8 cellular contexts compared by ENCODE assay signal in the genomic region with DNA sequence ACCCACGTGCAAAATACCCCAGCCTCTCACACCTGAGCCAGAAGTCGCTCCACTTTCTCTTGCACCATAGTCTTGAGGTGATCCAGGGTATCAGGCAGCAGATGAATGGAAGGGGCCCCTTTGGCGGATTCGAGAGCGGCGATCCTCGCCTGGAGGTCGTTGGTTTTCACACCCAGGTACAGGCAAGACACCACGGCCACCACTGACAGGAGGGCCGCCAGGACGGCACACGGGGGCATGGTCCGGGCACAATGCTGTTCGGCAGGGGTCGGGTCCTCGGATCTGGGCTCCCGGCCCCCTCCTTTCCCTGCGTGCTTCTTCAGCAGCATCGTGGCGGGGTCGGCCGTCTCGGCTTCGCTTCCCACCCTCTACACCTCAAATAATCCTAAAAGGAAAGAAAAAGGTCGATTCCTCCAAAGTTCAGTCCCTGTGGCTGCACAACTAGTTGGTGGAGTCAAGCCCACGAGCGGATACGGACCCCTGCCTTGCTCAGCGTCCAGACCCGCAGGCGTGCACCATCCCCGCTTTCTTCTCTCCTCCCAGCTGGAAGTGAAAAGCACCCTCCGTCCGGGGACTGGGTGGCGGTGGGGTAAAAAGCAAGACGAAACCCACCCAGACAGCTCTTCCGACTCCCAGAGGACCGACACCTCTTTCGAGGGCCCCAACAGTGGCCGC. TPM values are rescaled to one million over a fixed set of nuclear protein-coding genes. Genes with fewer than 3 reads are reported as not detected.
A peak's percentile ranks its signal among the peaks of the same experiment; 100 is the strongest.
DNase-seq lines count a peak whose midpoint lies in the region; ATAC-seq and TF ChIP-seq lines count a peak whose summit lies in the region.

No MANE protein-coding gene starts in this region.

- H3K36me3 Mint-ChIP-seq in MCF 10A (ENCODE audit: insufficient read depth, unreplicated experiment): no peaks in the 10 kb centered on the region

- H3K4me3 Mint-ChIP-seq in MCF 10A (ENCODE audit: unreplicated experiment): no peak overlapping the region

- H2BK12ac ChIP-seq in mesenchymal stem cell (ENCODE audit: low read length in 2 of 2): peak overlapping the region; percentile 45 to 79

- 10% methylated on average over 37 of the region's 40 CpGs for WGBS in mesenchymal stem cell

- POLR2A ChIA-PET in MCF 10A (lab: Yijun Ruan, JAX): no interaction called here

- H3K27me3 Mint-ChIP-seq in MCF 10A (ENCODE audit: insufficient read depth, unreplicated experiment): peaks cover 22% of the 10 kb centered on the region

- peak overlapping the region; percentile 30 for H2AFZ ChIP-seq in mesenchymal stem cell (ENCODE audit: low read depth, low read length)

- H2AK5ac ChIP-seq in mesenchymal stem cell (ENCODE audit: low read length, severe bottlenecking): no peak overlapping the region

- H3K9me3 Mint-ChIP-seq in MCF 10A (ENCODE audit: unreplicated experiment): no peaks in the 10 kb centered on the region

- peaks cover 0 to 5% of the 10 kb centered on the region in 2 donors for H3K4me1 ChIP-seq in breast epithelium
- H3K4me1 ChIP-seq in colonic mucosa: peaks cover 11% of the 10 kb centered on the region
- peaks cover 12% of the 10 kb centered on the region for H3K4me1 ChIP-seq in mesenchymal stem cell (ENCODE audit: control insufficient read depth, insufficient read depth, low read depth, low read length)
- H3K4me1 ChIP-seq in upper lobe of right lung: peaks cover 14% of the 10 kb centered on the region

- H2BK5ac ChIP-seq in mesenchymal stem cell (ENCODE audit: low read depth, low read length, poor library complexity, severe bottlenecking): no peak overlapping the region

- peak overlapping the region; percentile 22 to 73 for H3K4ac ChIP-seq in mesenchymal stem cell (ENCODE audit: low read depth in 1 of 2, low read length in 2 of 2)

- no peaks in the 10 kb centered on the region for H3K9me3 ChIP-seq in breast epithelium
- no peaks in the 10 kb centered on the region for H3K9me3 ChIP-seq in colonic mucosa
- H3K9me3 ChIP-seq in mesenchymal stem cell (ENCODE audit: control insufficient read depth, low read length): no peaks in the 10 kb centered on the region
- no peaks in the 10 kb centered on the region for H3K9me3 ChIP-seq in upper lobe of right lung

- no peak overlapping the region for H4K91ac ChIP-seq in mesenchymal stem cell (ENCODE audit: low read length)

- H3K14ac ChIP-seq in mesenchymal stem cell (ENCODE audit: low read length in 2 of 2): peak overlapping the region in 1 of 2 experiments; percentile 50

- no peak overlapping the region for H3K23ac ChIP-seq in mesenchymal stem cell (ENCODE audit: low read length in 2 of 2)

- TF ChIP-seq CTCF in breast epithelium (IDR thresholded peaks at IDR 0.05) (no peak), MCF 10A (IDR thresholded peaks at IDR 0.05; ENCODE audit: unreplicated experiment) (no peak), colonic mucosa (IDR thresholded peaks at IDR 0.05) (no peak), upper lobe of right lung (IDR thresholded peaks at IDR 0.05) (no peak)

- peak overlapping the region in 1 of 2 donors; percentile 47 for H3K9ac ChIP-seq in colonic mucosa (ENCODE audit: low read depth in 2 of 2, low read length in 2 of 2)
- H3K9ac ChIP-seq in mesenchymal stem cell (ENCODE audit: low read length): peak overlapping the region; percentile 35

- no TSS peak for BruUV-seq in MCF 10A (replicated peaks; lab: Mats Ljungman, UMichigan)

- H3K4me3 ChIP-seq in breast epithelium (peak overlapping the region; percentile 51 to 75 (median 61)), colonic mucosa (peak overlapping the region; percentile 37), mesenchymal stem cell (ENCODE audit: insufficient read depth in 1 of 2, low read depth in 1 of 2, low read length in 2 of 2) (peak overlapping the region; percentile 56 to 80), upper lobe of right lung (peak overlapping the region; percentile 58)

- peak overlapping the region; percentile 61 to 83 for H3K18ac ChIP-seq in mesenchymal stem cell (ENCODE audit: low read depth in 1 of 2, low read length in 2 of 2)

- H2BK120ac ChIP-seq in mesenchymal stem cell (ENCODE audit: low read depth, low read length): peak overlapping the region; percentile 15

- no peak overlapping the region for H2BK15ac ChIP-seq in mesenchymal stem cell (ENCODE audit: low read depth, poor library complexity, severe bottlenecking)

- intact Hi-C loops in breast epithelium (cut with DNase I; ENCODE audit: low total_unique reads): no loop called here
- intact Hi-C loops in MCF 10A (cut with micrococcal nuclease): no loop called here
- intact Hi-C loops in colonic mucosa (cut with DNase I): loop anchor here (10.0 kb wide), 1 partner anchor 467 kb away; no protein-coding TSS in a partner anchor
- intact Hi-C loops in upper lobe of right lung (cut with DNase I): no loop called here

- H4K8ac ChIP-seq in mesenchymal stem cell (ENCODE audit: low read length): peak overlapping the region; percentile 69

- H3K27ac ChIP-seq in breast epithelium (no peak overlapping the region), colonic mucosa (no peak overlapping the region), mesenchymal stem cell (ENCODE audit: low read length, poor library complexity, severe bottlenecking) (no peak overlapping the region), upper lobe of right lung (no peak overlapping the region)

- H3K79me1 ChIP-seq in mesenchymal stem cell (replicated peaks; ENCODE audit: low read length, poor library complexity, severe bottlenecking): no peaks in the 10 kb centered on the region

- H3K36me3 ChIP-seq in breast epithelium: no peaks in the 10 kb centered on the region
- no peaks in the 10 kb centered on the region for H3K36me3 ChIP-seq in colonic mucosa
- H3K36me3 ChIP-seq in mesenchymal stem cell (ENCODE audit: control insufficient read depth in 1 of 2, insufficient read depth in 2 of 2, low read depth in 1 of 2, low read length in 2 of 2): no peaks in the 10 kb centered on the region
- no peaks in the 10 kb centered on the region for H3K36me3 ChIP-seq in upper lobe of right lung

- peaks cover 6% of the 10 kb centered on the region for H3K4me1 Mint-ChIP-seq in MCF 10A (ENCODE audit: insufficient read depth, unreplicated experiment)

- DNase-seq in breast epithelium (ENCODE audit: low spot score in 2 of 2) (no peak), MCF 10A (ENCODE audit: unreplicated experiment) (no peak), colonic mucosa (no peak), mesenchymal stem cell (peak; percentile 22), upper lobe of right lung (no peak), kidney glomerular epithelial cell (lab: John Stamatoyannopoulos, UW) (no peak), HT-29 (ENCODE audit: low spot score) (no peak)

- H3K27ac Mint-ChIP-seq in MCF 10A (ENCODE audit: low read depth, unreplicated experiment): no peak overlapping the region

- CTCF ChIA-PET in MCF 10A (lab: Yijun Ruan, JAX): interaction anchor here (0.7 kb wide), 1 partner anchor 575 kb away, joined by 3 read pairs; no protein-coding TSS in a partner anchor

- H3K27me3 ChIP-seq in breast epithelium (peaks cover 0 to 19% of the 10 kb centered on the region in 2 donors), colonic mucosa (peaks cover 32% of the 10 kb centered on the region), mesenchymal stem cell (ENCODE audit: control insufficient read depth in 1 of 2, insufficient read depth in 1 of 2, low read length in 2 of 2) (peaks cover 15 to 47% of the 10 kb centered on the region in 2 experiments), upper lobe of right lung (peaks cover 39% of the 10 kb centered on the region)

- ATAC-seq in upper lobe of right lung (peak; percentile 16), GM18502 (IDR thresholded peaks at IDR 0.05; ENCODE audit: poor library complexity, unreplicated experiment) (no peak)

- peak overlapping the region; percentile 90 for H3K4me2 ChIP-seq in mesenchymal stem cell (ENCODE audit: low read length, poor library complexity, severe bottlenecking)

- TF ChIP-seq POLR2A in breast epithelium (IDR thresholded peaks at IDR 0.05): no peak

RNA-seq across cellular contexts. Expression of a gene that starts 0.6 kb away (rescaled TPM):
- 10 to 100 TPM in 1 of 3 donors, 1 to 10 TPM in 2; 2.6 to 11.0 (median 2.8) TPM for total RNA-seq in breast epithelium
- total RNA-seq in MCF 10A (2022): not detected in 2 replicates
- under 1 TPM in 1 of 2 donors, not detected in 1; 0.29 TPM for total RNA-seq in colonic mucosa
- 3.5 TPM for polyA plus RNA-seq in mesenchymal stem cell (2013, experiment 1 of 2)
- polyA plus RNA-seq in mesenchymal stem cell (2013, experiment 2 of 2): 3.5 TPM
- 0.75 TPM for total RNA-seq in upper lobe of right lung
- total RNA-seq in HT-29 (2014; rRNA removed; shearing (Covaris generic)): not detected in 2 replicates
